In genomic region chr7:87344446-87344845, GRCh38 we compare ENCODE assay signal across 8 cellular contexts. TPM values are rescaled to one million over a fixed set of nuclear protein-coding genes. Genes with fewer than 3 reads are reported as not detected.
DNase-seq lines count a peak whose midpoint lies in the region; ATAC-seq and TF ChIP-seq lines count a peak whose summit lies in the region.

No MANE protein-coding gene starts in this region.

- POLR2A ChIA-PET in CD8-positive, alpha-beta memory T cell (lab: Charles Lee): interaction anchor here (1.2 kb wide), 1 partner anchor 25 kb away, joined by 4 read pairs; no protein-coding TSS in a partner anchor

- no peaks in the 10 kb centered on the region for H3K27me3 ChIP-seq in CD8-positive, alpha-beta memory T cell (ENCODE audit: insufficient read depth, low read length, poor library complexity, severe bottlenecking)
- H3K27me3 ChIP-seq in OCI-LY3 (ENCODE audit: low read depth, low read length) (no peaks in the 10 kb centered on the region), osteoblast (ENCODE audit: insufficient read depth, low read length) (no peaks in the 10 kb centered on the region)
- H3K27me3 ChIP-seq in effector memory CD4-positive, alpha-beta T cell (replicated peaks; ENCODE audit: control insufficient read depth, insufficient read depth, low read length, poor library complexity, severe bottlenecking): no peaks in the 10 kb centered on the region

- TF ChIP-seq CTCF in OCI-LY3 (IDR thresholded peaks at IDR 0.05; ENCODE audit: low read depth, low read length) (no peak), osteoblast (IDR thresholded peaks at IDR 0.05; ENCODE audit: extremely low read depth, low read depth, low read length) (no peak)

- peak overlapping the region; percentile 70 for H3K9ac ChIP-seq in OCI-LY3 (ENCODE audit: low read length)

- peak overlapping the region; percentile 87 to 99 (median 97) for H3K27ac Mint-ChIP-seq in CD8-positive, alpha-beta memory T cell

- H3K79me2 ChIP-seq in OCI-LY3 (ENCODE audit: low read length) (no peaks in the 10 kb centered on the region), osteoblast (ENCODE audit: insufficient read depth, low read length) (peaks cover 8% of the 10 kb centered on the region)

- H3K4me2 ChIP-seq in OCI-LY3 (ENCODE audit: low read length) (peak overlapping the region; percentile 82), osteoblast (ENCODE audit: insufficient read depth, low read length) (peak overlapping the region; percentile 96)

- H3K9me3 ChIP-seq in CD8-positive, alpha-beta memory T cell (ENCODE audit: low read length): no peaks in the 10 kb centered on the region
- no peaks in the 10 kb centered on the region for H3K9me3 ChIP-seq in OCI-LY3 (ENCODE audit: insufficient read depth, low read length)
- H3K9me3 ChIP-seq in effector memory CD4-positive, alpha-beta T cell (ENCODE audit: control insufficient read depth, low read length): no peaks in the 10 kb centered on the region
- no peaks in the 10 kb centered on the region for H3K9me3 ChIP-seq in osteoblast (ENCODE audit: low read depth, low read length)

- no peak for DNase-seq in CD8-positive, alpha-beta memory T cell
- DNase-seq in effector memory CD4-positive, alpha-beta T cell: no peak
- DNase-seq in osteoblast (ENCODE audit: insufficient read length, low spot score, missing footprints) (no peak), putamen (ENCODE audit: low spot score) (no peak), hypothalamus (lab: John Stamatoyannopoulos, UW) (no peak)

- H3K27ac ChIP-seq in CD8-positive, alpha-beta memory T cell (ENCODE audit: low read depth, low read length): peak overlapping the region; percentile 77
- H3K27ac ChIP-seq in OCI-LY3 (ENCODE audit: low read length) (no peak overlapping the region), osteoblast (ENCODE audit: low read depth, low read length) (peak overlapping the region; percentile 76)
- peak overlapping the region; percentile 79 for H3K27ac ChIP-seq in effector memory CD4-positive, alpha-beta T cell (ENCODE audit: insufficient read depth, low read length, poor library complexity, severe bottlenecking)

- H3K36me3 ChIP-seq in CD8-positive, alpha-beta memory T cell (ENCODE audit: insufficient read depth, low read length): peaks cover 3% of the 10 kb centered on the region
- H3K36me3 ChIP-seq in OCI-LY3 (replicated peaks; ENCODE audit: low read depth, low read length) (peaks cover 1% of the 10 kb centered on the region), osteoblast (ENCODE audit: insufficient read depth, low read length) (peaks cover 5% of the 10 kb centered on the region)
- peaks cover 16% of the 10 kb centered on the region for H3K36me3 ChIP-seq in effector memory CD4-positive, alpha-beta T cell (ENCODE audit: control insufficient read depth, insufficient read depth, low read length)

- CTCF ChIA-PET in CD8-positive, alpha-beta memory T cell (lab: Charles Lee): interaction anchor here (1.0 kb wide), 1 partner anchor 25 kb away, joined by 3 read pairs; no protein-coding TSS in a partner anchor

- H3K36me3 Mint-ChIP-seq in CD8-positive, alpha-beta memory T cell: peaks cover 11 to 46% (median 15%) of the 10 kb centered on the region in 3 donors

- no peaks in the 10 kb centered on the region for H3K27me3 Mint-ChIP-seq in CD8-positive, alpha-beta memory T cell

- H4K20me1 ChIP-seq in OCI-LY3 (ENCODE audit: insufficient read depth, low read length): no peaks in the 10 kb centered on the region
- no peaks in the 10 kb centered on the region for H4K20me1 ChIP-seq in osteoblast (ENCODE audit: insufficient read depth, low read length)

- H3K4me3 Mint-ChIP-seq in CD8-positive, alpha-beta memory T cell: peak overlapping the region; percentile 95 to 99 (median 98)

- peaks cover 24% of the 10 kb centered on the region for H3K4me1 ChIP-seq in CD8-positive, alpha-beta memory T cell (ENCODE audit: insufficient read depth, low read length)
- H3K4me1 ChIP-seq in OCI-LY3 (ENCODE audit: low read length) (peaks cover 11% of the 10 kb centered on the region), osteoblast (ENCODE audit: insufficient read depth, low read length) (peaks cover 23% of the 10 kb centered on the region)
- H3K4me1 ChIP-seq in effector memory CD4-positive, alpha-beta T cell (ENCODE audit: control insufficient read depth, insufficient read depth, low read length, poor library complexity, severe bottlenecking): peaks cover 13% of the 10 kb centered on the region

- H2AFZ ChIP-seq in OCI-LY3 (ENCODE audit: low read depth, low read length) (peak overlapping the region; percentile 94), osteoblast (ENCODE audit: low read length) (peak overlapping the region; percentile 96)

- peaks cover 43 to 63% (median 62%) of the 10 kb centered on the region in 3 donors for H3K4me1 Mint-ChIP-seq in CD8-positive, alpha-beta memory T cell

- ATAC-seq in HG03280 (IDR thresholded peaks at IDR 0.05; ENCODE audit: unreplicated experiment) (no peak), HG02588 (IDR thresholded peaks at IDR 0.05; ENCODE audit: unreplicated experiment) (no peak)

- H3K9me3 Mint-ChIP-seq in CD8-positive, alpha-beta memory T cell: no peaks in the 10 kb centered on the region

- peak overlapping the region; percentile 90 for H3K4me3 ChIP-seq in CD8-positive, alpha-beta memory T cell (ENCODE audit: low read length)
- H3K4me3 ChIP-seq in OCI-LY3 (ENCODE audit: low read length) (peak overlapping the region; percentile 89), osteoblast (ENCODE audit: insufficient read depth, low read length) (peak overlapping the region; percentile 88)
- H3K4me3 ChIP-seq in effector memory CD4-positive, alpha-beta T cell (ENCODE audit: insufficient read depth, low read depth, low read length, poor library complexity, severe bottlenecking): peak overlapping the region; percentile 80

RNA-seq across cellular contexts. Expression of gene CROT, which starts 1.0 kb away (rescaled TPM):
- 1 to 10 TPM; 9.9 TPM for total RNA-seq in CD8-positive, alpha-beta memory T cell
- 8.5 TPM for polyA plus RNA-seq in CD8-positive, alpha-beta memory T cell
- 14.8 and 20.0 TPM in 2 replicates for total RNA-seq in osteoblast
